26 cellular contexts compared by ENCODE assay signal in the genomic region with DNA sequence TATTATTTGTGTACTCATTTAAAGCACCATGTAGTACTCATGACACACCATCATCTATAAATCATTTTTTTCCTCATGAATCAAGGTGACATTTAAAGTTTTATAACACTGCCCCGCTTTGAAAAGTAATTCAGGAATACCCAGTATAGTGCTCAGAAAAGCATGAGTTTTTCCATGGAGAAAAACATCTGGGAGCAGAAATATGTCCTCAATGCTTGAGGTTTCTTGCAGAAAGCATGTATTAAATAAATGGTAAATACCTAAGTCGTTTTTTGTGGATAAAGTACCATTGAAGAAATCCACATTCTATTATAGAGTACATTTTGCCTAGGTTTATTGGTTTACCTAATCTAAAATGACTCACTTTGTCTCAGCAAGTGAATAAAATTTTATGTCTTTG.
"Had no signal": no experiment of that assay in that cellular context is flagged by ENCODE, and none has a peak within 500 bp of the region (broad histone marks: within the 10 kb centered on the region; RNA-seq: fewer than 3 reads in every experiment).

No MANE protein-coding gene starts in this region.

- H3K4me3 Mint-ChIP-seq: activated CD4-positive, alpha-beta memory T cell treated with anti-CD3 and anti-CD28 coated beads for 36 hours; activated naive CD4-positive, alpha-beta T cell treated with anti-CD3 and anti-CD28 coated beads, Interleukin-2, amount 50 U/mL, for 24 hours; activated T-cell treated with anti-CD3 and anti-CD28 coated beads, Interleukin-2, amount 50 U/mL, for 72 hours; brain; central memory CD8-positive, alpha-beta T cell; T-helper 17 cell had no signal

- H3K4me3 ChIP-seq: MG63, SJSA1 had no signal

- H3K9me3 Mint-ChIP-seq: activated CD4-positive, alpha-beta memory T cell treated with anti-CD3 and anti-CD28 coated beads for 36 hours; activated naive CD4-positive, alpha-beta T cell treated with anti-CD3 and anti-CD28 coated beads, Interleukin-2, amount 50 U/mL, for 24 hours; central memory CD8-positive, alpha-beta T cell had no signal

- H3K27ac ChIP-seq: KMS-11, SJSA1, WERI-Rb-1 had no signal

- H3K27me3 Mint-ChIP-seq: activated CD4-positive, alpha-beta memory T cell treated with anti-CD3 and anti-CD28 coated beads for 36 hours; activated naive CD4-positive, alpha-beta T cell treated with anti-CD3 and anti-CD28 coated beads, Interleukin-2, amount 50 U/mL, for 24 hours; brain; central memory CD8-positive, alpha-beta T cell; T-helper 17 cell had no signal

- H3K4me1 Mint-ChIP-seq: activated naive CD4-positive, alpha-beta T cell treated with anti-CD3 and anti-CD28 coated beads, Interleukin-2, amount 50 U/mL, for 24 hours; brain; central memory CD8-positive, alpha-beta T cell; T-helper 17 cell had no signal

- DNase-seq: activated CD4-positive, alpha-beta memory T cell treated with anti-CD3 and anti-CD28 coated beads for 36 hours; activated CD4-positive, alpha-beta T cell treated with anti-CD3 and anti-CD28 coated beads for 48 hours; activated CD8-positive, alpha-beta memory T cell treated with anti-CD3 and anti-CD28 coated beads, Interleukin-2, amount 50 U/mL, for 4 hours; activated effector memory CD4-positive, alpha-beta T cell treated with Interleukin-2 at 50 U/mL for 16 hours; activated naive CD4-positive, alpha-beta T cell; activated T-cell treated with anti-CD3 and anti-CD28 coated beads, Interleukin-2, amount 50 U/mL, for 72 hours; MG63; MV-4-11; NCI-H1092 treated with DMSO at 0.1 percent for 48 hours; NCI-H1417 treated with DMSO at 0.1 percent for 48 hours; NCI-H1694; NCI-H2029; NCI-H345; NCI-H510A; NCI-H526 treated with DMSO at 0.1 percent for 48 hours; NCI-H82; SHP77; SW 1271; T-helper 17 cell; WERI-Rb-1 had no signal

- H3K4me1 ChIP-seq: SJSA1 had no signal

- H3K27ac Mint-ChIP-seq: activated CD4-positive, alpha-beta memory T cell treated with anti-CD3 and anti-CD28 coated beads for 36 hours; activated naive CD4-positive, alpha-beta T cell treated with anti-CD3 and anti-CD28 coated beads, Interleukin-2, amount 50 U/mL, for 24 hours; activated T-cell treated with anti-CD3 and anti-CD28 coated beads, Interleukin-2, amount 50 U/mL, for 72 hours; brain had no signal

- ATAC-seq: activated T-cell treated with anti-CD3 and anti-CD28 coated beads, Interleukin-2, amount 50 U/mL, for 72 hours; SK-N-SH treated with all-trans-retinoic acid at 6 μM for 48 hours; T-helper 17 cell had no signal

- H3K9me3 ChIP-seq: MG63, SJSA1 had no signal
